In genomic region chr2:134253117-134253704, GRCh38 we compare ENCODE assay signal across 8 cellular contexts. TPM values are rescaled to one million over a fixed set of nuclear protein-coding genes. Genes with fewer than 3 reads are reported as not detected.
DNase-seq lines count a peak whose midpoint lies in the region; ATAC-seq and TF ChIP-seq lines count a peak whose summit lies in the region.

No MANE protein-coding gene starts in this region.

- H3K4me1 ChIP-seq in neuronal stem cell (ENCODE audit: control insufficient read depth in 2 of 2, insufficient read depth in 1 of 2, low read depth in 1 of 2, low read length in 2 of 2) (peaks cover 3 to 5% of the 10 kb centered on the region in 2 donors), ascending aorta (no peaks in the 10 kb centered on the region)

- H4K8ac ChIP-seq in neuronal stem cell (ENCODE audit: low read depth, low read length): no peak overlapping the region

- H3K27ac Mint-ChIP-seq in activated CD4-positive, alpha-beta T cell treated with anti-CD3 and anti-CD28 coated beads, Interleukin-2, amount 10 ng/mL, durations not matched to agents 24 days and 14 days: no peak overlapping the region

- no peak overlapping the region for H3K4me2 ChIP-seq in neuronal stem cell (ENCODE audit: insufficient read depth, low read length, poor library complexity, severe bottlenecking)

- no peak overlapping the region for H3K4me3 Mint-ChIP-seq in activated CD4-positive, alpha-beta T cell treated with anti-CD3 and anti-CD28 coated beads, Interleukin-2, amount 10 ng/mL, durations not matched to agents 24 days and 14 days

- intact Hi-C loops in activated CD4-positive, alpha-beta T cell treated with anti-CD3 and anti-CD28 coated beads, Interleukin-2, amount 10 ng/mL, durations not matched to agents 24 days and 14 days (cut with micrococcal nuclease): no loop called here
- intact Hi-C loops in left colon (cut with DNase I, micrococcal nuclease): no loop called here
- intact Hi-C loops in ascending aorta (cut with DNase I): no loop called here

- TF ChIP-seq CTCF in ascending aorta (IDR thresholded peaks at IDR 0.05): no peak

- H2BK5ac ChIP-seq in neuronal stem cell (ENCODE audit: low read length): no peak overlapping the region

- no peak overlapping the region for H2BK15ac ChIP-seq in neuronal stem cell (ENCODE audit: low read length)

- H3K36me3 ChIP-seq in neuronal stem cell (replicated peaks in 1 of 2; ENCODE audit: control insufficient read depth in 2 of 2, insufficient read depth in 2 of 2, low read length in 2 of 2) (peaks cover 3 to 11% of the 10 kb centered on the region in 2 donors), ascending aorta (peaks cover 4% of the 10 kb centered on the region in 2 donors)

- H3K23ac ChIP-seq in neuronal stem cell (ENCODE audit: low read depth, low read length, poor library complexity): no peak overlapping the region

- H4K91ac ChIP-seq in neuronal stem cell (ENCODE audit: low read depth, low read length, poor library complexity): no peak overlapping the region

- peaks cover 6% of the 10 kb centered on the region for H3K9me3 Mint-ChIP-seq in activated CD4-positive, alpha-beta T cell treated with anti-CD3 and anti-CD28 coated beads, Interleukin-2, amount 10 ng/mL, durations not matched to agents 24 days and 14 days

- H2AFZ ChIP-seq in neuronal stem cell (ENCODE audit: low read length): no peak overlapping the region

- peaks cover 28% of the 10 kb centered on the region for H3K36me3 Mint-ChIP-seq in activated CD4-positive, alpha-beta T cell treated with anti-CD3 and anti-CD28 coated beads, Interleukin-2, amount 10 ng/mL, durations not matched to agents 24 days and 14 days (ENCODE audit: low read depth)

- no peak overlapping the region for H2BK12ac ChIP-seq in neuronal stem cell (ENCODE audit: low read length)

- no peak overlapping the region for H2AK5ac ChIP-seq in neuronal stem cell (ENCODE audit: low read depth, low read length)

- WGBS in neuronal stem cell (ENCODE audit: extremely low coverage in 2 of 2, insufficient read length in 2 of 2, insufficient replicate concordance in 1 of 2), 2 donors: no CpG with 5 or more reads among the region's 4 CpGs

- peak; percentile 68 for DNase-seq in activated CD4-positive, alpha-beta T cell treated with anti-CD3 and anti-CD28 coated beads, Interleukin-2, amount 10 ng/mL, durations not matched to agents 24 days and 14 days
- DNase-seq in activated CD4-positive, alpha-beta T cell treated with anti-CD3 and anti-CD28 coated beads, Interleukin-2, amount 50 U/mL, for 1 hour: no peak
- DNase-seq in neuronal stem cell (ENCODE audit: low spot score): no peak
- no peak for DNase-seq in left colon
- DNase-seq in ascending aorta (ENCODE audit: low spot score in 2 of 2): no peak
- DNase-seq in AML-193 (lab: John Stamatoyannopoulos, UW): no peak

- H3K4me3 ChIP-seq in neuronal stem cell (ENCODE audit: low read length in 2 of 2) (no peak overlapping the region), ascending aorta (no peak overlapping the region)

- ATAC-seq in GM21576 (IDR thresholded peaks at IDR 0.05; ENCODE audit: unreplicated experiment) (peak; percentile 58), HG03460 (IDR thresholded peaks at IDR 0.05; ENCODE audit: unreplicated experiment) (peak; percentile 73), left colon (no peak)

- H3K4ac ChIP-seq in neuronal stem cell (ENCODE audit: low read length): no peak overlapping the region

- no peak overlapping the region for H3K14ac ChIP-seq in neuronal stem cell (ENCODE audit: low read length)

- H3K9me3 ChIP-seq in neuronal stem cell (replicated peaks in 1 of 2; ENCODE audit: control insufficient read depth in 2 of 2, insufficient read depth in 1 of 2, low read depth in 1 of 2, low read length in 2 of 2): no peaks in the 10 kb centered on the region
- H3K9me3 ChIP-seq in ascending aorta: no peaks in the 10 kb centered on the region

- peak overlapping the region; percentile 19 for H3K18ac ChIP-seq in neuronal stem cell (ENCODE audit: low read length)

- no peaks in the 10 kb centered on the region for H3K27me3 ChIP-seq in neuronal stem cell (ENCODE audit: control insufficient read depth in 3 of 3, insufficient read depth in 3 of 3, low read depth in 1 of 3, low read length in 3 of 3)
- no peaks in the 10 kb centered on the region for H3K27me3 ChIP-seq in ascending aorta

- no peak overlapping the region for H3K9ac ChIP-seq in neuronal stem cell (ENCODE audit: low read depth, low read length, poor library complexity)

- peaks cover 10% of the 10 kb centered on the region for H3K27me3 Mint-ChIP-seq in activated CD4-positive, alpha-beta T cell treated with anti-CD3 and anti-CD28 coated beads, Interleukin-2, amount 10 ng/mL, durations not matched to agents 24 days and 14 days

- H2BK120ac ChIP-seq in neuronal stem cell (ENCODE audit: low read depth, low read length): no peak overlapping the region

- no peak overlapping the region for H3K27ac ChIP-seq in neuronal stem cell (replicated peaks; ENCODE audit: low read length)
- H3K27ac ChIP-seq in ascending aorta: no peak overlapping the region

- H3K79me1 ChIP-seq in neuronal stem cell (ENCODE audit: low read depth, low read length): peaks cover 2% of the 10 kb centered on the region

- peaks cover 72% of the 10 kb centered on the region for H3K4me1 Mint-ChIP-seq in activated CD4-positive, alpha-beta T cell treated with anti-CD3 and anti-CD28 coated beads, Interleukin-2, amount 10 ng/mL, durations not matched to agents 24 days and 14 days

RNA-seq across cellular contexts. Expression of gene MGAT5, which starts 0.7 kb away (rescaled TPM):
- total RNA-seq in activated CD4-positive, alpha-beta T cell treated with anti-CD3 and anti-CD28 coated beads, Interleukin-2, amount 10 ng/mL, durations not matched to agents 24 days and 14 days: 23.7 and 25.7 TPM in 2 replicates
- polyA plus RNA-seq in neuronal stem cell (2013, experiment 1 of 2): 15.1 TPM
- 14.4 TPM for polyA plus RNA-seq in neuronal stem cell (2013, experiment 2 of 2)
- total RNA-seq in left colon (10 to 100 TPM; 62.1 to 93.6 TPM), ascending aorta (15.4 TPM)
